Comparison of ENCODE assay signal across 8 cellular contexts in genomic region chr18:25832008-25832604, GRCh38.
DNase-seq lines count a peak whose midpoint lies in the region; ATAC-seq and TF ChIP-seq lines count a peak whose summit lies in the region.

No MANE protein-coding gene starts in this region.

- no peaks in the 10 kb centered on the region for H3K4me1 Mint-ChIP-seq in Calu3 (ENCODE audit: low read depth, unreplicated experiment)
- H3K4me1 Mint-ChIP-seq in neural progenitor cell: peaks cover 44% of the 10 kb centered on the region
- no peaks in the 10 kb centered on the region for H3K4me1 Mint-ChIP-seq in activated T-helper 1 cell treated with anti-CD3 and anti-CD28 coated beads, Interleukin-12 subunit alpha, Interleukin-12 subunit beta, Interleukin-2, Interleukin-4 antibody, amounts not matched to agents 30 ng/mL and 10 ng/mL and 1 ng/mL, durations not matched to agents 14 hours and 24 hours and 36 hours (ENCODE audit: low read depth)

- H3K27ac ChIP-seq in neural progenitor cell: no peak overlapping the region

- peaks cover 79% of the 10 kb centered on the region for H3K27me3 Mint-ChIP-seq in Calu3 (ENCODE audit: unreplicated experiment)
- peaks cover 4% of the 10 kb centered on the region for H3K27me3 Mint-ChIP-seq in neural progenitor cell (ENCODE audit: insufficient read depth, low read depth)
- H3K27me3 Mint-ChIP-seq in activated T-helper 1 cell treated with anti-CD3 and anti-CD28 coated beads, Interleukin-12 subunit alpha, Interleukin-12 subunit beta, Interleukin-2, Interleukin-4 antibody, amounts not matched to agents 30 ng/mL and 10 ng/mL and 1 ng/mL, durations not matched to agents 14 hours and 24 hours and 36 hours (ENCODE audit: insufficient read depth): no peaks in the 10 kb centered on the region

- no peaks in the 10 kb centered on the region for H3K79me2 ChIP-seq in neural progenitor cell (ENCODE audit: low read depth)

- H3K4me3 ChIP-seq in fibroblast of mammary gland (ENCODE audit: control insufficient read depth, low read depth, low read length) (no peak overlapping the region), neural progenitor cell (no peak overlapping the region)

- TF ChIP-seq CTCF in Calu3 (IDR thresholded peaks at IDR 0.05; ENCODE audit: unreplicated experiment): peak; percentile 77
- TF ChIP-seq CTCF in fibroblast of mammary gland (conservative IDR thresholded peaks at IDR 0.05; ENCODE audit: control insufficient read depth, insufficient read depth, low read depth, low read length): peak; percentile 93
- peak; percentile 95 for TF ChIP-seq CTCF in neural progenitor cell (IDR thresholded peaks at IDR 0.05)

- peaks cover 12% of the 10 kb centered on the region for H3K4me1 ChIP-seq in neural progenitor cell

- H4K20me1 ChIP-seq in neural progenitor cell (ENCODE audit: low read depth): no peaks in the 10 kb centered on the region

- intact Hi-C loops in Calu3 (cut with micrococcal nuclease; ENCODE audit: unreplicated experiment): loop anchor here (5.0 to 10.0 kb wide), 3 partner anchors 53 to 1290 kb away; no protein-coding TSS in a partner anchor
- intact Hi-C loops in activated T-helper 1 cell treated with anti-CD3 and anti-CD28 coated beads, Interleukin-12 subunit alpha, Interleukin-12 subunit beta, Interleukin-2, Interleukin-4 antibody, amounts not matched to agents 30 ng/mL and 10 ng/mL and 1 ng/mL, durations not matched to agents 14 hours and 24 hours and 36 hours (cut with micrococcal nuclease): no loop called here

- H3K4me3 Mint-ChIP-seq in Calu3 (ENCODE audit: low read depth, unreplicated experiment) (no peak overlapping the region), neural progenitor cell (no peak overlapping the region)
- H3K4me3 Mint-ChIP-seq in activated T-helper 1 cell treated with anti-CD3 and anti-CD28 coated beads, Interleukin-12 subunit alpha, Interleukin-12 subunit beta, Interleukin-2, Interleukin-4 antibody, amounts not matched to agents 30 ng/mL and 10 ng/mL and 1 ng/mL, durations not matched to agents 14 hours and 24 hours and 36 hours: no peak overlapping the region

- no peak overlapping the region for H3K27ac Mint-ChIP-seq in Calu3 (ENCODE audit: unreplicated experiment)
- H3K27ac Mint-ChIP-seq in neural progenitor cell: peak overlapping the region; percentile 85
- H3K27ac Mint-ChIP-seq in activated T-helper 1 cell treated with anti-CD3 and anti-CD28 coated beads, Interleukin-12 subunit alpha, Interleukin-12 subunit beta, Interleukin-2, Interleukin-4 antibody, amounts not matched to agents 30 ng/mL and 10 ng/mL and 1 ng/mL, durations not matched to agents 14 hours and 24 hours and 36 hours: no peak overlapping the region

- H3K9me3 Mint-ChIP-seq in Calu3 (ENCODE audit: low read depth, unreplicated experiment) (no peaks in the 10 kb centered on the region), neural progenitor cell (no peaks in the 10 kb centered on the region)
- H3K9me3 Mint-ChIP-seq in activated T-helper 1 cell treated with anti-CD3 and anti-CD28 coated beads, Interleukin-12 subunit alpha, Interleukin-12 subunit beta, Interleukin-2, Interleukin-4 antibody, amounts not matched to agents 30 ng/mL and 10 ng/mL and 1 ng/mL, durations not matched to agents 14 hours and 24 hours and 36 hours: no peaks in the 10 kb centered on the region

- H3K4me2 ChIP-seq in neural progenitor cell: no peak overlapping the region

- no peak overlapping the region for H2AFZ ChIP-seq in neural progenitor cell (replicated peaks)

- BruUV-seq in Calu3 (replicated peaks; lab: Mats Ljungman, UMichigan): no TSS peak

- peak; percentile 76 for ATAC-seq in GM19025 (IDR thresholded peaks at IDR 0.05; ENCODE audit: low read depth, unreplicated experiment)

- H3F3A ChIP-seq in neural progenitor cell (ENCODE audit: low read depth): no peaks in the 10 kb centered on the region

- H3K27me3 ChIP-seq in neural progenitor cell: no peaks in the 10 kb centered on the region

- peak; percentile 67 for DNase-seq in Calu3
- peak; percentile 30 for DNase-seq in HK-2 (ENCODE audit: unreplicated experiment)
- peak; percentile 40 for DNase-seq in SK-N-DZ (ENCODE audit: low spot score)
- peak; percentile 68 for DNase-seq in fibroblast of mammary gland (ENCODE audit: low read depth)
- peak; percentile 82 for DNase-seq in neural progenitor cell (ENCODE audit: low spot score)
- DNase-seq in activated T-helper 1 cell treated with anti-CD3 and anti-CD28 coated beads, Interleukin-12 subunit alpha, Interleukin-12 subunit beta, Interleukin-2, Interleukin-4 antibody, amounts not matched to agents 30 ng/mL and 10 ng/mL and 1 ng/mL, durations not matched to agents 14 hours and 24 hours and 36 hours (ENCODE audit: low spot score): no peak
- no peak for DNase-seq in activated CD4-positive, alpha-beta T cell treated with anti-CD3 and anti-CD28 coated beads, Interleukin-2, amount 50 U/mL, for 1 hour

- H3K9me3 ChIP-seq in neural progenitor cell (ENCODE audit: low read depth): no peaks in the 10 kb centered on the region

- CTCF ChIA-PET in Calu3 (lab: Charles Lee): no interaction called here

- no peaks in the 10 kb centered on the region for H3K36me3 ChIP-seq in neural progenitor cell

- H3K36me3 Mint-ChIP-seq in Calu3 (ENCODE audit: insufficient read depth, unreplicated experiment) (no peaks in the 10 kb centered on the region), neural progenitor cell (no peaks in the 10 kb centered on the region)
- H3K36me3 Mint-ChIP-seq in activated T-helper 1 cell treated with anti-CD3 and anti-CD28 coated beads, Interleukin-12 subunit alpha, Interleukin-12 subunit beta, Interleukin-2, Interleukin-4 antibody, amounts not matched to agents 30 ng/mL and 10 ng/mL and 1 ng/mL, durations not matched to agents 14 hours and 24 hours and 36 hours (ENCODE audit: low read depth): no peaks in the 10 kb centered on the region

- H3K9ac ChIP-seq in neural progenitor cell: no peak overlapping the region

Comparison
In these comparisons a context has a peak if more than half of its experiments do, and no peak if none do; other contexts are left out.
1. DNase-seq: peak in Calu3 (single experiment), HK-2 (single experiment), SK-N-DZ (single experiment), fibroblast of mammary gland (single experiment) and neural progenitor cell (single experiment); none in activated T-helper 1 cell treated with anti-CD3 and anti-CD28 coated beads, Interleukin-12 subunit alpha, Interleukin-12 subunit beta, Interleukin-2, Interleukin-4 antibody, amounts not matched to agents 30 ng/mL and 10 ng/mL and 1 ng/mL, durations not matched to agents 14 hours and 24 hours and 36 hours (single experiment) and activated CD4-positive, alpha-beta T cell treated with anti-CD3 and anti-CD28 coated beads, Interleukin-2, amount 50 U/mL, for 1 hour (single experiment).
2. Peak in every context shown above with its lines, with median percentiles within 50 percentile points of each other: CTCF ChIP-seq.